ENCODE assay signal across 8 cellular contexts in the genomic region with DNA sequence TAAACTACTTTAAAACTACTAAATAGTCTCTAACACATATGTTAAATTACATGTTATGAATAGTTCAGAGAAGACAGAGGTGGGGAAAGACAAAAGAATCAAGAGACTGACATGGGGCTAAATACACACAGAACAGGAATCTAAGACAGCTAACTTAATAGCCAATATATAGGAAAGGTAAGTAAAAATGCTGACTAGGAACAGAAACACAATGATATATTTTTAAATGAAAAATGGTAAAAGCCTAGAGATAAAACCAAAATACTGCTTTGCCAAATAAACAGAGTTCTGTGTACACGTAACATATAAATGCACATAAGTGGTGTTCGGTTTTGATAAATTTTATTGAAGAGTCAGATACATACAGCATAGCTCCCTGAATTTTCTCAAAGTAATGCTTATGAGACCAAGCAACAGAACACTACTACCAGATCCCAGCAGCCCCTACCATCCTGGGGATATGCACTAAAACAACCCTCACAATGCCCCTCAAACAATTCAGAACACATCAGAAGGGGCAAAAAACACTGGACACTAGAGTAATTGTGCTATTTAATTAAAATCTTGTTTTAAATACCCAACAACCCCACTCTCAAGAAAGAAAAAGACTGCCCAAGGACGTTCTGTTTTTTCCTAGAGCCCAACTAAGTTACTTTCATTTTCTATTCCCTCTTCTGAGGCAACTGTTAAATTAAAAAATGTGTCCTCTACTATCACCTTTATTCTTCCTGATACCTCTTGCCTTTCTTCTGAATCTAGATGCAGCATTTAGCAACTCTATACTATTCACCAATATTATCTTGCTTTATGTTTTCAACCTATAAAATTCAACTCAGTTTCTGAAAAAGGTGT.
DNase-seq lines count a peak whose midpoint lies in the region; ATAC-seq, FAIRE-seq and TF ChIP-seq lines count a peak whose summit lies in the region.

No MANE protein-coding gene starts in this region.

- peak overlapping the region; percentile 78 for H3K4me2 ChIP-seq in skeletal muscle satellite cell (ENCODE audit: low read length)

- no peak for TF ChIP-seq CTCF in fibroblast of the aortic adventitia (IDR thresholded peaks at IDR 0.05; ENCODE audit: insufficient read depth, low read length)

- no peak for TF ChIP-seq POLR2A in GM12892 (IDR thresholded peaks at IDR 0.05; ENCODE audit: low read depth, low read length)

- peak; percentile 85 for FAIRE-seq in GM12892 (lab: Jason Lieb, UNC)

- DNase-seq in GM12892 (ENCODE audit: insufficient read length) = no peak
- DNase-seq in fibroblast of the aortic adventitia (ENCODE audit: low read depth) = peak; percentile 36
- DNase-seq in SW480 (ENCODE audit: low spot score) = no peak
- no peak for DNase-seq in SHP77 (lab: John Stamatoyannopoulos, UW)
- DNase-seq in SK-N-DZ (ENCODE audit: low spot score) = no peak

- H3K9ac ChIP-seq in skeletal muscle satellite cell (ENCODE audit: low read depth, low read length) = peak overlapping the region; percentile 76

- ATAC-seq in SK-N-SH treated with all-trans-retinoic acid at 6 μM for 48 hours (peak; percentile 65), GM21576 (IDR thresholded peaks at IDR 0.05; ENCODE audit: unreplicated experiment) (no peak)

- H3K4me3 ChIP-seq in fibroblast of the aortic adventitia (ENCODE audit: low read depth, low read length) = peak overlapping the region; percentile 58
- H3K4me3 ChIP-seq in skeletal muscle satellite cell (ENCODE audit: low read length) = peak overlapping the region; percentile 59

- peaks cover 47% of the 10 kb centered on the region for H3K4me1 ChIP-seq in skeletal muscle satellite cell (ENCODE audit: control insufficient read depth, insufficient read depth, low read length)

- no peaks in the 10 kb centered on the region for H3K27me3 ChIP-seq in skeletal muscle satellite cell (ENCODE audit: control insufficient read depth, insufficient read depth, low read length)

- H3K36me3 ChIP-seq in skeletal muscle satellite cell (ENCODE audit: insufficient read depth, low read length) = peaks cover 15% of the 10 kb centered on the region

- no peaks in the 10 kb centered on the region for H3K9me3 ChIP-seq in skeletal muscle satellite cell (replicated peaks; ENCODE audit: low read length)

TF ChIP-seq in SK-N-SH treated with all-trans-retinoic acid at 6 μM for 48 hours, 23 proteins besides CTCF, POLR2A, EP300 and RAD21:
- no peak for TF ChIP-seq ISL1 (CRISPR knock-in tag; IDR thresholded peaks at IDR 0.05)
- TF ChIP-seq SNAI2 (CRISPR knock-in tag; IDR thresholded peaks at IDR 0.05) = no peak
- no peak for TF ChIP-seq OSR1 (CRISPR knock-in tag; IDR thresholded peaks at IDR 0.05)
- TF ChIP-seq ZFP3 (CRISPR knock-in tag; IDR thresholded peaks at IDR 0.05) = no peak
- TF ChIP-seq PPARA (CRISPR knock-in tag; IDR thresholded peaks at IDR 0.05; ENCODE audit: borderline replicate concordance) = no peak
- TF ChIP-seq TCF4 (CRISPR knock-in tag; IDR thresholded peaks at IDR 0.05; ENCODE audit: borderline replicate concordance) = no peak
- no peak for TF ChIP-seq ESRRG (CRISPR knock-in tag; IDR thresholded peaks at IDR 0.05)
- no peak for TF ChIP-seq ZNF70 (CRISPR knock-in tag; IDR thresholded peaks at IDR 0.05)
- TF ChIP-seq ZFP30 (CRISPR knock-in tag; IDR thresholded peaks at IDR 0.05) = no peak
- no peak for TF ChIP-seq RARB (CRISPR knock-in tag; IDR thresholded peaks at IDR 0.05)
- TF ChIP-seq, protein P1, sequence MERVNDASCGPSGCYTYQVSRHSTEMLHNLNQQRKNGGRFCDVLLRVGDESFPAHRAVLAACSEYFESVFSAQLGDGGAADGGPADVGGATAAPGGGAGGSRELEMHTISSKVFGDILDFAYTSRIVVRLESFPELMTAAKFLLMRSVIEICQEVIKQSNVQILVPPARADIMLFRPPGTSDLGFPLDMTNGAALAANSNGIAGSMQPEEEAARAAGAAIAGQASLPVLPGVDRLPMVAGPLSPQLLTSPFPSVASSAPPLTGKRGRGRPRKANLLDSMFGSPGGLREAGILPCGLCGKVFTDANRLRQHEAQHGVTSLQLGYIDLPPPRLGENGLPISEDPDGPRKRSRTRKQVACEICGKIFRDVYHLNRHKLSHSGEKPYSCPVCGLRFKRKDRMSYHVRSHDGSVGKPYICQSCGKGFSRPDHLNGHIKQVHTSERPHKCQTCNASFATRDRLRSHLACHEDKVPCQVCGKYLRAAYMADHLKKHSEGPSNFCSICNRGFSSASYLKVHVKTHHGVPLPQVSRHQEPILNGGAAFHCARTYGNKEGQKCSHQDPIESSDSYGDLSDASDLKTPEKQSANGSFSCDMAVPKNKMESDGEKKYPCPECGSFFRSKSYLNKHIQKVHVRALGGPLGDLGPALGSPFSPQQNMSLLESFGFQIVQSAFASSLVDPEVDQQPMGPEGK (CRISPR knock-in tag; IDR thresholded peaks at IDR 0.05; ENCODE audit: borderline replicate concordance) = no peak
- TF ChIP-seq, protein P2, sequence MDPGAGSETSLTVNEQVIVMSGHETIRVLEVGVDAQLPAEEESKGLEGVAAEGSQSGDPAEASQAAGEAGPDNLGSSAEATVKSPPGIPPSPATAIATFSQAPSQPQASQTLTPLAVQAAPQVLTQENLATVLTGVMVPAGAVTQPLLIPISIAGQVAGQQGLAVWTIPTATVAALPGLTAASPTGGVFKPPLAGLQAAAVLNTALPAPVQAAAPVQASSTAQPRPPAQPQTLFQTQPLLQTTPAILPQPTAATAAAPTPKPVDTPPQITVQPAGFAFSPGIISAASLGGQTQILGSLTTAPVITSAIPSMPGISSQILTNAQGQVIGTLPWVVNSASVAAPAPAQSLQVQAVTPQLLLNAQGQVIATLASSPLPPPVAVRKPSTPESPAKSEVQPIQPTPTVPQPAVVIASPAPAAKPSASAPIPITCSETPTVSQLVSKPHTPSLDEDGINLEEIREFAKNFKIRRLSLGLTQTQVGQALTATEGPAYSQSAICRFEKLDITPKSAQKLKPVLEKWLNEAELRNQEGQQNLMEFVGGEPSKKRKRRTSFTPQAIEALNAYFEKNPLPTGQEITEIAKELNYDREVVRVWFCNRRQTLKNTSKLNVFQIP (CRISPR knock-in tag; IDR thresholded peaks at IDR 0.05; ENCODE audit: borderline replicate concordance, low read depth) = no peak
